In genomic region chr2:241240320-241241004, GRCh38 we compare ENCODE assay signal across 27 cellular contexts.
"Had no signal": no experiment of that assay in that cellular context is flagged by ENCODE, and none has a peak within 500 bp of the region (broad histone marks: within the 10 kb centered on the region; RNA-seq: fewer than 3 reads in every experiment).

No MANE protein-coding gene starts in this region.

- H3K27ac Mint-ChIP-seq: activated CD8-positive, alpha-beta T cell treated with anti-CD3 and anti-CD28 coated beads for 36 hours; activated naive CD4-positive, alpha-beta T cell treated with anti-CD3 and anti-CD28 coated beads, Interleukin-2, amount 10 ng/mL, durations not matched to agents 7 days and 5 days; activated naive CD8-positive, alpha-beta T cell treated with anti-CD3 and anti-CD28 coated beads, Interleukin-2, amount 10 ng/mL, durations not matched to agents 7 days and 5 days; activated T-cell treated with anti-CD3 and anti-CD28 coated beads, Interleukin-2, amount 50 U/mL, for 72 hours; activated T-helper 2 cell treated with anti-CD3 and anti-CD28 coated beads, Interferon-gamma antibody, Interleukin-2, Interleukin-4, amounts not matched to agents 10 μg/mL and 5 μg/mL and 100 μg/mL, durations not matched to agents 14 hours and 24 hours and 36 hours; T-helper 1 cell treated with Interleukin-12 subunit alpha and Interleukin-12 subunit beta and Interleukin-4 antibody, amounts not matched to agents 30 μg/mL and 1 μg/mL, for 36 hours had no signal

- DNase-seq: activated CD4-positive, alpha-beta T cell treated with anti-CD3 and anti-CD28 coated beads for 4 hours; activated CD8-positive, alpha-beta memory T cell treated with anti-CD3 and anti-CD28 coated beads, Interleukin-2, amount 50 U/mL, for 4 hours; activated CD8-positive, alpha-beta T cell treated with anti-CD3 and anti-CD28 coated beads for 36 hours; activated gamma-delta T cell treated with Interleukin-2 at 50 U/mL for 16 hours; activated naive CD4-positive, alpha-beta T cell treated with anti-CD3 and anti-CD28 coated beads, Interleukin-2, amount 10 ng/mL, durations not matched to agents 7 days and 5 days; activated naive CD8-positive, alpha-beta T cell treated with anti-CD3 and anti-CD28 coated beads, Interleukin-2, amount 10 ng/mL, durations not matched to agents 7 days and 5 days; activated T-cell treated with anti-CD3 and anti-CD28 coated beads, Interleukin-2, amount 50 U/mL, for 72 hours; anterior cingulate cortex; caudate nucleus; Kasumi-1; KBM-7; NCI-H1092; NCI-H1417 treated with DMSO at 0.1 percent for 48 hours; NCI-H1694 treated with DMSO at 0.1 percent for 48 hours; NCI-H2029 treated with DMSO at 0.1 percent for 48 hours; NCI-H345; NCI-H510A; NCI-H69; NK-92 treated with Interleukin-12 subunit alpha and Interleukin-12 subunit beta, amount 100 ng/mL, for 24 hours; PC-3; SHP77 treated with DMSO at 0.1 percent for 48 hours had no signal

- H3K9me3 ChIP-seq: adrenal gland, breast epithelium had no signal

- H3K9me3 Mint-ChIP-seq: activated CD8-positive, alpha-beta T cell treated with anti-CD3 and anti-CD28 coated beads for 36 hours; activated naive CD4-positive, alpha-beta T cell treated with anti-CD3 and anti-CD28 coated beads, Interleukin-2, amount 10 ng/mL, durations not matched to agents 7 days and 5 days; activated naive CD8-positive, alpha-beta T cell treated with anti-CD3 and anti-CD28 coated beads, Interleukin-2, amount 10 ng/mL, durations not matched to agents 7 days and 5 days; activated T-cell treated with anti-CD3 and anti-CD28 coated beads, Interleukin-2, amount 50 U/mL, for 72 hours; activated T-helper 2 cell treated with anti-CD3 and anti-CD28 coated beads, Interferon-gamma antibody, Interleukin-2, Interleukin-4, amounts not matched to agents 10 μg/mL and 5 μg/mL and 100 μg/mL, durations not matched to agents 14 hours and 24 hours and 36 hours; T-helper 1 cell treated with Interleukin-12 subunit alpha and Interleukin-12 subunit beta and Interleukin-4 antibody, amounts not matched to agents 30 μg/mL and 1 μg/mL, for 36 hours had no signal

- FAIRE-seq: RCC 7860 had no signal

- H3K4me1 ChIP-seq: adrenal gland, breast epithelium had no signal

- H3K27me3 Mint-ChIP-seq: activated CD8-positive, alpha-beta T cell treated with anti-CD3 and anti-CD28 coated beads for 36 hours; activated naive CD4-positive, alpha-beta T cell treated with anti-CD3 and anti-CD28 coated beads, Interleukin-2, amount 10 ng/mL, durations not matched to agents 7 days and 5 days; activated naive CD8-positive, alpha-beta T cell treated with anti-CD3 and anti-CD28 coated beads, Interleukin-2, amount 10 ng/mL, durations not matched to agents 7 days and 5 days had no signal

- H3K27ac ChIP-seq: adrenal gland, breast epithelium had no signal

- H3K4me3 ChIP-seq: adrenal gland, breast epithelium had no signal

- H3K4me3 Mint-ChIP-seq: activated CD8-positive, alpha-beta T cell treated with anti-CD3 and anti-CD28 coated beads for 36 hours; activated naive CD4-positive, alpha-beta T cell treated with anti-CD3 and anti-CD28 coated beads, Interleukin-2, amount 10 ng/mL, durations not matched to agents 7 days and 5 days; activated naive CD8-positive, alpha-beta T cell treated with anti-CD3 and anti-CD28 coated beads, Interleukin-2, amount 10 ng/mL, durations not matched to agents 7 days and 5 days; activated T-cell treated with anti-CD3 and anti-CD28 coated beads, Interleukin-2, amount 50 U/mL, for 72 hours; T-helper 1 cell treated with Interleukin-12 subunit alpha and Interleukin-12 subunit beta and Interleukin-4 antibody, amounts not matched to agents 30 μg/mL and 1 μg/mL, for 36 hours had no signal

- H3K27me3 ChIP-seq: adrenal gland, breast epithelium had no signal

- H3K4me1 Mint-ChIP-seq: activated naive CD4-positive, alpha-beta T cell treated with anti-CD3 and anti-CD28 coated beads, Interleukin-2, amount 10 ng/mL, durations not matched to agents 7 days and 5 days had no signal

- ATAC-seq: activated CD4-positive, CD25-positive, alpha-beta regulatory T cell treated with anti-CD3 and anti-CD28 coated beads, Interleukin-2, amount 50 U/mL, for 24 hours; activated CD8-positive, alpha-beta T cell treated with anti-CD3 and anti-CD28 coated beads for 36 hours; activated T-cell treated with anti-CD3 and anti-CD28 coated beads, Interleukin-2, amount 50 U/mL, for 72 hours; PC-3 had no signal
